10 cellular contexts compared by ENCODE assay signal in genomic region chr7:24970676-24971075, GRCh38. TPM values are rescaled to one million over a fixed set of nuclear protein-coding genes. Genes with fewer than 3 reads are reported as not detected.
DNase-seq lines count a peak whose midpoint lies in the region; FAIRE-seq and TF ChIP-seq lines count a peak whose summit lies in the region.
"Had no signal": no experiment of that assay in that cellular context is flagged by ENCODE, and none has a peak within 500 bp of the region (broad histone marks: within the 10 kb centered on the region; RNA-seq: fewer than 3 reads in every experiment).

No MANE protein-coding gene starts in this region.

- no peaks in the 10 kb centered on the region for H3K36me3 ChIP-seq in trophoblast cell (ENCODE audit: control insufficient read depth in 1 of 2, insufficient read depth in 2 of 2, low read length in 2 of 2)

- peaks cover 9% of the 10 kb centered on the region for H3K79me2 ChIP-seq in trophoblast cell (ENCODE audit: control insufficient read depth, insufficient read depth, low read length, poor library complexity)

- H4K8ac ChIP-seq in trophoblast cell (ENCODE audit: low read depth, low read length): peak overlapping the region; percentile 84

- H3K27ac ChIP-seq in RWPE1: peak overlapping the region; percentile 98
- H3K27ac ChIP-seq in trophoblast cell (ENCODE audit: low read depth, low read length): peak overlapping the region; percentile 86

- H4K91ac ChIP-seq in trophoblast cell (ENCODE audit: low read depth, low read length): peak overlapping the region; percentile 99

- peak overlapping the region; percentile 87 for H3K14ac ChIP-seq in trophoblast cell (ENCODE audit: low read length)

- no peak for TF ChIP-seq POLR2A in H54 (IDR thresholded peaks at IDR 0.05; ENCODE audit: low read depth, low read length)

- H3K79me1 ChIP-seq in trophoblast cell (ENCODE audit: low read length): peaks cover 21% of the 10 kb centered on the region

- peak overlapping the region; percentile 96 for H2BK12ac ChIP-seq in trophoblast cell (ENCODE audit: low read length)

- CTCF ChIA-PET in RWPE1 (lab: Yijun Ruan, JAX): interaction anchor here (0.9 kb wide), 1 partner anchor 8 kb away, joined by 3 read pairs; no protein-coding TSS in a partner anchor

- no peak overlapping the region for H3K9ac ChIP-seq in trophoblast cell (ENCODE audit: low read length)

- H2AK5ac ChIP-seq in trophoblast cell (ENCODE audit: low read length): peak overlapping the region; percentile 96

- H3K23ac ChIP-seq in trophoblast cell (ENCODE audit: low read length): no peak overlapping the region

- peak overlapping the region; percentile 77 for H2AFZ ChIP-seq in trophoblast cell (ENCODE audit: insufficient read depth, low read length, poor library complexity)

- H4K12ac ChIP-seq in trophoblast cell (ENCODE audit: low read depth, low read length): peak overlapping the region; percentile 57

- TF ChIP-seq CTCF in RWPE1 (conservative IDR thresholded peaks at IDR 0.05; ENCODE audit: low read depth) (no peak), epithelial cell of esophagus (IDR thresholded peaks at IDR 0.05; ENCODE audit: insufficient read depth, low read depth, low read length, missing control alignments) (no peak)

- peak overlapping the region; percentile 92 for H3K4ac ChIP-seq in trophoblast cell (ENCODE audit: low read depth, low read length)

- peak; percentile 78 for FAIRE-seq in H54 (lab: Jason Lieb, UNC)
- FAIRE-seq: endometrium, GM19239 had no signal

- H3K4me3 ChIP-seq in epithelial cell of esophagus (ENCODE audit: low read length) (no peak overlapping the region), trophoblast cell (ENCODE audit: low read depth, low read length) (no peak overlapping the region)

- peak overlapping the region; percentile 9 for H3K4me2 ChIP-seq in trophoblast cell (ENCODE audit: low read length)

- no peaks in the 10 kb centered on the region for H3K27me3 ChIP-seq in trophoblast cell (ENCODE audit: insufficient read depth, low read length)

- peak overlapping the region; percentile 85 for H3K18ac ChIP-seq in trophoblast cell (ENCODE audit: low read length)

- no peaks in the 10 kb centered on the region for H3K9me3 ChIP-seq in trophoblast cell (ENCODE audit: insufficient read depth, low read depth, low read length)

- H2BK120ac ChIP-seq in trophoblast cell (ENCODE audit: insufficient read depth, low read length, poor library complexity): peak overlapping the region; percentile 99

- peak overlapping the region; percentile 99 for H2BK5ac ChIP-seq in trophoblast cell (ENCODE audit: low read depth, low read length, poor library complexity)

- DNase-seq in H54 (ENCODE audit: insufficient read length, low spot score) (no peak), RWPE1 (ENCODE audit: low spot score) (peak; percentile 41), epithelial cell of esophagus (ENCODE audit: low read depth) (peak; percentile 73), trophoblast cell (no peak), NCI-H2081 treated with DMSO at 0.1 percent for 48 hours (lab: John Stamatoyannopoulos, UW) (no peak), SHP77 (lab: John Stamatoyannopoulos, UW) (no peak)
- no peak for DNase-seq in stimulated activated CD4-positive, alpha-beta T cell treated with anti-CD3 and anti-CD28 coated beads, Interleukin-1b, Interleukin-23, amount 100 ng/mL, for 48 hours
- DNase-seq: NCI-H1694 treated with DMSO at 0.1 percent for 48 hours had no signal

- no CpG with 5 or more reads among the region's 4 CpGs for WGBS in trophoblast cell (ENCODE audit: extremely low coverage, insufficient coverage, insufficient read length)

- peaks cover 20 to 21% of the 10 kb centered on the region in 2 experiments for H3K4me1 ChIP-seq in trophoblast cell (ENCODE audit: control insufficient read depth in 1 of 2, insufficient read depth in 2 of 2, low read length in 2 of 2)

- POLR2A ChIA-PET in RWPE1 (lab: Yijun Ruan, JAX; ENCODE audit: low non-redundant PET): interaction anchor here (1.1 kb wide), 1 partner anchor 9 kb away, joined by 4 read pairs; no protein-coding TSS in a partner anchor

RNA-seq across cellular contexts. Expression of gene OSBPL3, which starts 9.3 kb away (rescaled TPM):
- polyA plus RNA-seq in trophoblast cell (2013): 6.8 and 8.0 TPM in 2 replicates

Comparison
In these comparisons a context has a peak if more than half of its experiments do, and no peak if none do; other contexts are left out.
1. DNase-seq: peak in RWPE1 (single experiment) and epithelial cell of esophagus (single experiment); none in H54 (single experiment), trophoblast cell (0 of 2), NCI-H2081 treated with DMSO at 0.1 percent for 48 hours (single experiment), stimulated activated CD4-positive, alpha-beta T cell treated with anti-CD3 and anti-CD28 coated beads, Interleukin-1b, Interleukin-23, amount 100 ng/mL, for 48 hours (single experiment) and SHP77 (0 of 2).